8 cellular contexts compared by ENCODE assay signal in genomic region chr1:205775015-205775716, GRCh38. TPM values are rescaled to one million over a fixed set of nuclear protein-coding genes. Genes with fewer than 3 reads are reported as not detected.
DNase-seq lines count a peak whose midpoint lies in the region; ATAC-seq, FAIRE-seq and TF ChIP-seq lines count a peak whose summit lies in the region.

A gene with protein sequence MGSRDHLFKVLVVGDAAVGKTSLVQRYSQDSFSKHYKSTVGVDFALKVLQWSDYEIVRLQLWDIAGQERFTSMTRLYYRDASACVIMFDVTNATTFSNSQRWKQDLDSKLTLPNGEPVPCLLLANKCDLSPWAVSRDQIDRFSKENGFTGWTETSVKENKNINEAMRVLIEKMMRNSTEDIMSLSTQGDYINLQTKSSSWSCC (minus strand): TSS chr1:205775482. CDS start chr1:205774956, 526 bp downstream.

- H3K36me3 Mint-ChIP-seq in T-helper 1 cell treated with Interleukin-12 subunit alpha and Interleukin-12 subunit beta and Interleukin-4 antibody, amounts not matched to agents 30 μg/mL and 1 μg/mL, for 36 hours (ENCODE audit: low read depth), result peaks cover 34% of the 10 kb centered on the region

- peak within 1 kb of the TSS; percentile 98 for H3K27ac Mint-ChIP-seq in T-helper 1 cell treated with Interleukin-12 subunit alpha and Interleukin-12 subunit beta and Interleukin-4 antibody, amounts not matched to agents 30 μg/mL and 1 μg/mL, for 36 hours

- peak within 1 kb of the TSS in 3 of 5 donors; percentile 19 to 75 (median 36) for H3K27ac ChIP-seq in adrenal gland
- peak within 1 kb of the TSS; percentile 60 for H3K27ac ChIP-seq in left ventricle myocardium inferior (replicated peaks)
- H3K27ac ChIP-seq in prostate gland, result peak within 1 kb of the TSS; percentile 58 to 66

- H3K4me1 ChIP-seq in adrenal gland (replicated peaks in 1 of 2) (peaks cover 0 to 11% of the 10 kb centered on the region in 2 donors), left ventricle myocardium inferior (peaks cover 20% of the 10 kb centered on the region), prostate gland (replicated peaks) (no peaks in the 10 kb centered on the region)

- TF ChIP-seq POLR2A in GM12891 (IDR thresholded peaks at IDR 0.05; ENCODE audit: low read depth, low read length) (no peak), adrenal gland (IDR thresholded peaks at IDR 0.05) (peak in 1 of 2 donors; percentile 27), prostate gland (IDR thresholded peaks at IDR 0.05) (no peak)

- 0 to 1% (median 1%) methylated on average over 18 to 40 of the region's 40 CpGs for WGBS in adrenal gland, 4 donors
- under 1% methylated on average over 39 of the region's 40 CpGs for WGBS in prostate gland

- DNase-seq in GM12891 (ENCODE audit: insufficient read length, low spot score) (peak; percentile 57), NCI-H1436 (lab: John Stamatoyannopoulos, UW) (peak; percentile 88), adrenal gland (peak; percentile 75 to 90 (median 83)), left ventricle myocardium inferior (peak; percentile 80), prostate gland (ENCODE audit: low spot score) (peak; percentile 83), ureter (ENCODE audit: low spot score) (peak; percentile 84)

- peak; percentile 84 for ATAC-seq in HG02798 (IDR thresholded peaks at IDR 0.05; ENCODE audit: poor library complexity, unreplicated experiment)

- H3K9me3 ChIP-seq in adrenal gland (replicated peaks in 1 of 3), result no peaks in the 10 kb centered on the region
- H3K9me3 ChIP-seq in left ventricle myocardium inferior (replicated peaks), result no peaks in the 10 kb centered on the region
- H3K9me3 ChIP-seq in prostate gland, result no peaks in the 10 kb centered on the region

- no peaks in the 10 kb centered on the region for H3K27me3 ChIP-seq in adrenal gland
- no peaks in the 10 kb centered on the region for H3K27me3 ChIP-seq in left ventricle myocardium inferior (ENCODE audit: low read depth)
- H3K27me3 ChIP-seq in prostate gland (replicated peaks; ENCODE audit: insufficient read depth), result no peaks in the 10 kb centered on the region

- H3K9me3 Mint-ChIP-seq in T-helper 1 cell treated with Interleukin-12 subunit alpha and Interleukin-12 subunit beta and Interleukin-4 antibody, amounts not matched to agents 30 μg/mL and 1 μg/mL, for 36 hours, result no peaks in the 10 kb centered on the region

- peak in 1 of 6 experiments; percentile 5 for TF ChIP-seq CTCF in adrenal gland (IDR thresholded peaks at IDR 0.05)
- TF ChIP-seq CTCF in left ventricle myocardium inferior (IDR thresholded peaks at IDR 0.05; ENCODE audit: borderline replicate concordance), result no peak
- TF ChIP-seq CTCF in prostate gland (IDR thresholded peaks at IDR 0.05), result no peak

- H3K4me1 Mint-ChIP-seq in T-helper 1 cell treated with Interleukin-12 subunit alpha and Interleukin-12 subunit beta and Interleukin-4 antibody, amounts not matched to agents 30 μg/mL and 1 μg/mL, for 36 hours (ENCODE audit: low read depth), result peaks cover 53% of the 10 kb centered on the region

- intact Hi-C loops in adrenal gland (cut with DNase I), result no loop called here
- intact Hi-C loops in left ventricle myocardium inferior (cut with micrococcal nuclease), result no loop called here
- intact Hi-C loops in prostate gland (cut with DNase I), result no loop called here

- peaks cover 0 to 5% of the 10 kb centered on the region in 2 donors for H3K36me3 ChIP-seq in adrenal gland (replicated peaks in 1 of 2)
- H3K36me3 ChIP-seq in left ventricle myocardium inferior, result peaks cover 6% of the 10 kb centered on the region
- H3K36me3 ChIP-seq in prostate gland, result no peaks in the 10 kb centered on the region

- FAIRE-seq in GM12891 (lab: Jason Lieb, UNC), result peak; percentile 78

- peak within 1 kb of the TSS; percentile 21 to 87 (median 61) for H3K4me3 ChIP-seq in adrenal gland
- H3K4me3 ChIP-seq in left ventricle myocardium inferior, result peak within 1 kb of the TSS; percentile 85
- H3K4me3 ChIP-seq in prostate gland, result peak within 1 kb of the TSS; percentile 67 to 80

- H3K4me3 Mint-ChIP-seq in T-helper 1 cell treated with Interleukin-12 subunit alpha and Interleukin-12 subunit beta and Interleukin-4 antibody, amounts not matched to agents 30 μg/mL and 1 μg/mL, for 36 hours, result peak within 1 kb of the TSS; percentile 97

- no peaks in the 10 kb centered on the region for H3K27me3 Mint-ChIP-seq in T-helper 1 cell treated with Interleukin-12 subunit alpha and Interleukin-12 subunit beta and Interleukin-4 antibody, amounts not matched to agents 30 μg/mL and 1 μg/mL, for 36 hours (ENCODE audit: low read depth)

TF ChIP-seq in GM12891, 5 proteins besides CTCF, POLR2A, EP300 and RAD21:
- TF ChIP-seq TAF1 (IDR thresholded peaks at IDR 0.05; ENCODE audit: low read depth, low read length) (no peak), POLR2AphosphoS5 (IDR thresholded peaks at IDR 0.05; ENCODE audit: low read depth, low read length) (no peak), PAX5 (IDR thresholded peaks at IDR 0.05; ENCODE audit: insufficient read depth, low read length, severe bottlenecking) (no peak), SPI1 (IDR thresholded peaks at IDR 0.05; ENCODE audit: low read depth, low read length) (peak; percentile 57)

RNA-seq across cellular contexts. Expression of the gene that starts here (rescaled TPM):
- polyA plus RNA-seq in GM12891 (2012; ENCODE audit: low read depth, missing spikeins), result 5.3 TPM
- 10 to 100 TPM; 22.6 to 52.2 (median 30.9) TPM for total RNA-seq in adrenal gland
- polyA plus RNA-seq in adrenal gland, result 10 to 100 TPM in 2 of 3 donors, 1 to 10 TPM in 1; 4.2 to 16.2 (median 15.9) TPM
- 13.7 TPM for total RNA-seq in left ventricle myocardium inferior
- total RNA-seq in prostate gland, result 10 to 100 TPM; 18.6 to 36.7 TPM
- 19.2 TPM for total RNA-seq in ureter

Comparison
In these comparisons a context has a peak if more than half of its experiments do, and no peak if none do; other contexts are left out.
1. Peak in every context shown above with its lines: DNase-seq, ATAC-seq, H3K4me3 ChIP-seq and H3K27ac ChIP-seq.